In genomic region chr5:177427211-177427822, GRCh38 we compare ENCODE assay signal across 7 cellular contexts. TPM values are rescaled to one million over a fixed set of nuclear protein-coding genes. Genes with fewer than 3 reads are reported as not detected.
DNase-seq lines count a peak whose midpoint lies in the region; ATAC-seq, FAIRE-seq and TF ChIP-seq lines count a peak whose summit lies in the region.

No MANE protein-coding gene starts in this region.

- H3K36me3 Mint-ChIP-seq in endothelial cell (ENCODE audit: low read depth, unreplicated experiment) = no peaks in the 10 kb centered on the region

- H3K4me3 Mint-ChIP-seq in endothelial cell (ENCODE audit: unreplicated experiment) = peak overlapping the region; percentile 91

- no peaks in the 10 kb centered on the region for H3K27me3 ChIP-seq in neutrophil

- no peaks in the 10 kb centered on the region for H3K9me3 Mint-ChIP-seq in endothelial cell (ENCODE audit: unreplicated experiment)

- H3K9me3 ChIP-seq in OCI-LY7 (ENCODE audit: low read length) (no peaks in the 10 kb centered on the region), neutrophil (no peaks in the 10 kb centered on the region)

- H3K4me2 ChIP-seq in OCI-LY7 (ENCODE audit: low read length) = peak overlapping the region; percentile 98

- peak overlapping the region; percentile 77 for H3K4me3 ChIP-seq in OCI-LY7 (ENCODE audit: low read depth, low read length, poor library complexity, severe bottlenecking)
- H3K4me3 ChIP-seq in neutrophil (ENCODE audit: low read depth in 1 of 2, low read length in 1 of 2) = peak overlapping the region; percentile 88 to 97

- peak; percentile 23 for FAIRE-seq in GM12891 (lab: Jason Lieb, UNC)

- TF ChIP-seq CTCF in OCI-LY7 (conservative IDR thresholded peaks at IDR 0.05; ENCODE audit: low read length) (no peak), endothelial cell (IDR thresholded peaks at IDR 0.05; ENCODE audit: unreplicated experiment) (no peak), neutrophil (IDR thresholded peaks at IDR 0.05) (no peak)

- H3K4me1 ChIP-seq in OCI-LY7 (ENCODE audit: insufficient read depth, low read length, poor library complexity, severe bottlenecking) (peaks cover 63% of the 10 kb centered on the region), neutrophil (ENCODE audit: control insufficient read depth in 1 of 2, insufficient read depth in 1 of 2, low read depth in 1 of 2, low read length in 1 of 2) (peaks cover 59 to 67% of the 10 kb centered on the region in 2 experiments)

- TF ChIP-seq POLR2A in GM12891 (IDR thresholded peaks at IDR 0.05; ENCODE audit: low read depth, low read length) = peak; percentile 59; the same call in 1 of the 2 replicates

- no peak overlapping the region for H2AFZ ChIP-seq in OCI-LY7 (ENCODE audit: low read length)

- peaks cover 31% of the 10 kb centered on the region for H3K79me2 ChIP-seq in OCI-LY7 (ENCODE audit: insufficient read depth, low read depth, low read length)

- CTCF ChIA-PET in OCI-LY7 (lab: Charles Lee; ENCODE audit: unreplicated experiment) = interaction anchor here (0.6 kb wide), 2 partner anchors 26 to 122 kb away, joined by 3 to 10 read pairs; no protein-coding TSS in a partner anchor

- H4K20me1 ChIP-seq in OCI-LY7 (ENCODE audit: insufficient read depth, low read length) = peaks cover 4% of the 10 kb centered on the region

- POLR2A ChIA-PET in OCI-LY7 (lab: Charles Lee) = interaction anchor here (0.6 to 2.5 kb wide), 11 partner anchors 9 to 82 kb away, joined by 3 to 10 read pairs (median 4); partner anchors contain the start of genes DOK3 and F12

- TSS peak; percentile 76 for BruUV-seq in OCI-LY7 (replicated peaks; lab: Mats Ljungman, UMichigan)

- peak overlapping the region; percentile 74 for H3K27ac Mint-ChIP-seq in endothelial cell (ENCODE audit: unreplicated experiment)

- intact Hi-C loops in OCI-LY7 (cut with micrococcal nuclease; ENCODE audit: unreplicated experiment) = loop anchor here (5.0 kb wide), 1 partner anchor 425 kb away; no protein-coding TSS in a partner anchor

- ATAC-seq in GM18873 (IDR thresholded peaks at IDR 0.05; ENCODE audit: low FRiP score, unreplicated experiment) (no peak), GM21447 (IDR thresholded peaks at IDR 0.05; ENCODE audit: unreplicated experiment) (no peak), HG03280 (IDR thresholded peaks at IDR 0.05; ENCODE audit: unreplicated experiment) (no peak)

- peaks cover 7% of the 10 kb centered on the region for H3K27me3 Mint-ChIP-seq in endothelial cell (ENCODE audit: unreplicated experiment)

- H3K36me3 ChIP-seq in OCI-LY7 (ENCODE audit: insufficient read depth, low read length) = peaks cover 14% of the 10 kb centered on the region
- H3K36me3 ChIP-seq in neutrophil = peaks cover 23% of the 10 kb centered on the region

- DNase-seq in GM12891 (ENCODE audit: insufficient read length, low spot score) = no peak
- DNase-seq in OCI-LY7 (ENCODE audit: low spot score) = peak; percentile 43
- no peak for DNase-seq in endothelial cell (ENCODE audit: low spot score)

- peak overlapping the region; percentile 87 for H3K27ac ChIP-seq in OCI-LY7 (ENCODE audit: low read depth, low read length, poor library complexity, severe bottlenecking)
- H3K27ac ChIP-seq in neutrophil = peak overlapping the region; percentile 98

- no peaks in the 10 kb centered on the region for H3K9me2 ChIP-seq in OCI-LY7 (ENCODE audit: insufficient read depth, low read length)

- peaks cover 17% of the 10 kb centered on the region for H3K4me1 Mint-ChIP-seq in endothelial cell (ENCODE audit: unreplicated experiment)

TF ChIP-seq in GM12891, 5 proteins besides CTCF, POLR2A, EP300 and RAD21:
- TF ChIP-seq POU2F2 (IDR thresholded peaks at IDR 0.05; ENCODE audit: low read depth, low read length) = no peak
- TF ChIP-seq TAF1 (IDR thresholded peaks at IDR 0.05; ENCODE audit: low read depth, low read length) = 0 out of 2 replicates have a peak, but pooled peaks have one; percentile 13

RNA-seq across cellular contexts. Expression of gene GRK6, which starts 0.8 kb away (rescaled TPM):
- polyA plus RNA-seq in GM12891 (2012; ENCODE audit: low read depth, missing spikeins) = 42.8 TPM
- total RNA-seq in OCI-LY7 (2014; rRNA removed; shearing (Covaris generic)) = 43.4 and 46.2 TPM in 2 replicates
- total RNA-seq in OCI-LY7 (2022) (99.4 and 102 TPM in 2 replicates), endothelial cell (ENCODE audit: unreplicated experiment) (33.1 TPM)

RNA-seq across cellular contexts. Expression of gene F12, which starts 18.0 kb away (rescaled TPM):
- polyA plus RNA-seq in GM12891 (2012; ENCODE audit: low read depth, missing spikeins) = 4.7 TPM
- 1.2 TPM in 1 of 2 replicates, not detected in the other for total RNA-seq in OCI-LY7 (2014; rRNA removed; shearing (Covaris generic))
- total RNA-seq in OCI-LY7 (2022) (3.0 and 3.8 TPM in 2 replicates), endothelial cell (ENCODE audit: unreplicated experiment) (1.4 TPM)

RNA-seq across cellular contexts. Expression of gene PRR7, which starts 19.3 kb away (rescaled TPM):
- 8.4 TPM for polyA plus RNA-seq in GM12891 (2012; ENCODE audit: low read depth, missing spikeins)
- total RNA-seq in OCI-LY7 (2014; rRNA removed; shearing (Covaris generic)) = 7.0 and 13.6 TPM in 2 replicates
- total RNA-seq in OCI-LY7 (2022) (12.5 and 12.8 TPM in 2 replicates), endothelial cell (ENCODE audit: unreplicated experiment) (0.97 TPM)

RNA-seq across cellular contexts. Expression of gene PFN3, which starts 26.9 kb away (rescaled TPM):
- polyA plus RNA-seq in GM12891 (2012; ENCODE audit: low read depth, missing spikeins) = not detected
- total RNA-seq in OCI-LY7 (2014; rRNA removed; shearing (Covaris generic)) = not detected in 2 replicates
- total RNA-seq in OCI-LY7 (2022) (not detected in 2 replicates), endothelial cell (ENCODE audit: unreplicated experiment) (not detected)

RNA-seq across cellular contexts. Expression of gene SLC34A1, which starts 43.1 kb away (rescaled TPM):
- polyA plus RNA-seq in GM12891 (2012; ENCODE audit: low read depth, missing spikeins) = 0.13 TPM
- total RNA-seq in OCI-LY7 (2014; rRNA removed; shearing (Covaris generic)) = 0.05 and 0.35 TPM in 2 replicates
- total RNA-seq in OCI-LY7 (2022) = 0.46 and 0.63 TPM in 2 replicates
- not detected for total RNA-seq in endothelial cell (ENCODE audit: unreplicated experiment)
